8 cellular contexts compared by ENCODE assay signal in the genomic region with DNA sequence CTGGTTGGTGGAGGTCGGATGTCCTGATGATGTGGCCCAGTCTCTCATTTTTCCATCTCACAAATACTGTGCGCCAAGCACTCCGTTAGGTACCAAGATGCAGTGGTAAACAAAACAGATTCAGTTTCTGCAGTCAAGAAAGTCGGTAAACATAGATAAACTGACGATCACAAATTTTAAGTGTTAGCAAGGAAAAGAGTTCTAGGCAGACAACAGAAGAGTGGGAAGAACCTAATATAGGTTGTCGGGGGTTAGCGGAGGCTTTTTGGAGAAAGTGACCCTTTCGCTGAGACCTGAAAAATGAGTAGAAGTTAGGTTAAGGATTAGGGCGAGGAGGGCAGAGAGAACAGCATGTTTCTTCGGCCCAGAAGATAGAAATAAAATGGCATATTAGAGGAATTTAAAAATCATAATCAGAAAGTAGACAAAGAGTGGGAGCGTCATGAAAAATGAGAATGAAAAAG. TPM values are rescaled to one million over a fixed set of nuclear protein-coding genes. Genes with fewer than 3 reads are reported as not detected.
DNase-seq lines count a peak whose midpoint lies in the region; ATAC-seq and TF ChIP-seq lines count a peak whose summit lies in the region.

No MANE protein-coding gene starts in this region.

- peak overlapping the region; percentile 89 for H3K4me3 Mint-ChIP-seq in CD4-positive, alpha-beta T cell
- H3K4me3 Mint-ChIP-seq in endodermal cell, result peak overlapping the region; percentile 81

- H3K9ac ChIP-seq in OCI-LY1 (ENCODE audit: low read length) (peak overlapping the region; percentile 87), endodermal cell (ENCODE audit: extremely low read depth, low read length, poor library complexity, severe bottlenecking) (peak overlapping the region; percentile 91), neuronal stem cell (ENCODE audit: low read depth, low read length, poor library complexity) (peak overlapping the region; percentile 95)

- peaks cover 60% of the 10 kb centered on the region for H3K79me2 ChIP-seq in OCI-LY1 (ENCODE audit: insufficient read depth, low read length)

- H4K20me1 ChIP-seq in OCI-LY1 (ENCODE audit: insufficient read depth, low read length), result no peaks in the 10 kb centered on the region

- POLR2A ChIA-PET in CD4-positive, alpha-beta T cell (lab: Charles Lee), result interaction anchor here (1.3 to 2.2 kb wide), 4 partner anchors 9 to 436 kb away, joined by 3 to 23 read pairs (median 15); partner anchors contain the start of gene AKIRIN2

- peaks cover 70% of the 10 kb centered on the region for H3K4me1 Mint-ChIP-seq in CD4-positive, alpha-beta T cell (ENCODE audit: low read depth)
- peaks cover 38% of the 10 kb centered on the region for H3K4me1 Mint-ChIP-seq in endodermal cell

- H3K79me1 ChIP-seq in neuronal stem cell (ENCODE audit: low read depth, low read length), result peaks cover 2% of the 10 kb centered on the region

- no peak overlapping the region for H4K91ac ChIP-seq in neuronal stem cell (ENCODE audit: low read depth, low read length, poor library complexity)

- no peaks in the 10 kb centered on the region for H3K27me3 ChIP-seq in CD4-positive, alpha-beta T cell (ENCODE audit: control insufficient read depth, insufficient read depth, low read length)
- H3K27me3 ChIP-seq in OCI-LY1 (ENCODE audit: insufficient read depth, low read length) (no peaks in the 10 kb centered on the region), endodermal cell (ENCODE audit: control insufficient read depth, insufficient read depth, low read length, poor library complexity, severe bottlenecking) (no peaks in the 10 kb centered on the region), neuronal stem cell (ENCODE audit: control insufficient read depth in 3 of 3, insufficient read depth in 3 of 3, low read depth in 1 of 3, low read length in 3 of 3) (no peaks in the 10 kb centered on the region)

- H2AK5ac ChIP-seq in neuronal stem cell (ENCODE audit: low read depth, low read length), result no peak overlapping the region

- no peaks in the 10 kb centered on the region for H3F3A ChIP-seq in OCI-LY1 (ENCODE audit: insufficient read depth, low read length)

- DNase-seq in CD4-positive, alpha-beta T cell, result no peak
- DNase-seq in endodermal cell (no peak), neuronal stem cell (ENCODE audit: low spot score) (no peak), NCI-H1105 (lab: John Stamatoyannopoulos, UW) (no peak)
- no peak for DNase-seq in central memory CD4-positive, alpha-beta T cell
- no peak for DNase-seq in NK-92 treated with Interleukin-12 subunit alpha and Interleukin-12 subunit beta, amount 100 ng/mL, for 24 hours (lab: John Stamatoyannopoulos, UW)

- intact Hi-C loops in CD4-positive, alpha-beta T cell (cut with DNase I, micrococcal nuclease), result loop anchor here (1.0 to 10.0 kb wide), 5 partner anchors 110 to 196 kb away; partner anchors contain the start of genes SLC35A1 (in 2 of the 2) and AKIRIN2 (in 1 of the 2)

- no peak overlapping the region for H3K4ac ChIP-seq in neuronal stem cell (ENCODE audit: low read length)

- H3K23ac ChIP-seq in neuronal stem cell (ENCODE audit: low read depth, low read length, poor library complexity), result no peak overlapping the region

- H2BK120ac ChIP-seq in neuronal stem cell (ENCODE audit: low read depth, low read length), result no peak overlapping the region

- H2AFZ ChIP-seq in OCI-LY1 (ENCODE audit: low read length) (no peak overlapping the region; the same call in 1 of the 2 replicates), neuronal stem cell (ENCODE audit: low read length) (peak overlapping the region; percentile 94)

- no peak overlapping the region for H4K8ac ChIP-seq in neuronal stem cell (ENCODE audit: low read depth, low read length)

- H3K36me3 Mint-ChIP-seq in CD4-positive, alpha-beta T cell (ENCODE audit: low read depth), result peaks cover 46% of the 10 kb centered on the region
- peaks cover 37% of the 10 kb centered on the region for H3K36me3 Mint-ChIP-seq in endodermal cell (ENCODE audit: low read depth)

- H3K18ac ChIP-seq in neuronal stem cell (ENCODE audit: low read length), result no peak overlapping the region

- no peaks in the 10 kb centered on the region for H3K9me3 ChIP-seq in CD4-positive, alpha-beta T cell (ENCODE audit: control insufficient read depth, low read length)
- H3K9me3 ChIP-seq in OCI-LY1 (ENCODE audit: low read length) (no peaks in the 10 kb centered on the region), endodermal cell (ENCODE audit: control insufficient read depth, low read length) (no peaks in the 10 kb centered on the region), neuronal stem cell (replicated peaks in 1 of 2; ENCODE audit: control insufficient read depth in 2 of 2, insufficient read depth in 1 of 2, low read depth in 1 of 2, low read length in 2 of 2) (no peaks in the 10 kb centered on the region)

- H3K4me2 ChIP-seq in OCI-LY1 (ENCODE audit: low read length) (peak overlapping the region; percentile 86), neuronal stem cell (ENCODE audit: insufficient read depth, low read length, poor library complexity, severe bottlenecking) (peak overlapping the region; percentile 55)

- H3K9me2 ChIP-seq in OCI-LY1 (ENCODE audit: low read depth, low read length), result no peaks in the 10 kb centered on the region

- 1 to 2% methylated on average over 6 to 11 of the region's 11 CpGs for WGBS in endodermal cell (ENCODE audit: insufficient coverage in 1 of 2, insufficient read length in 1 of 2), 2 experiments
- no CpG with 5 or more reads among the region's 11 CpGs for WGBS in neuronal stem cell (ENCODE audit: extremely low coverage in 2 of 2, insufficient read length in 2 of 2, insufficient replicate concordance in 1 of 2), 2 donors

- H3K36me3 ChIP-seq in OCI-LY1 (ENCODE audit: insufficient read depth, low read length) (peaks cover 38% of the 10 kb centered on the region), endodermal cell (ENCODE audit: control insufficient read depth, insufficient read depth, low read length) (peaks cover 31% of the 10 kb centered on the region), neuronal stem cell (replicated peaks in 1 of 2; ENCODE audit: control insufficient read depth in 2 of 2, insufficient read depth in 2 of 2, low read length in 2 of 2) (peaks cover 0 to 53% of the 10 kb centered on the region in 2 donors)

- ATAC-seq in CD4-positive, alpha-beta T cell (ENCODE audit: poor library complexity), result no peak
- ATAC-seq in HG03342 (IDR thresholded peaks at IDR 0.05; ENCODE audit: unreplicated experiment), result no peak

- H3K4me1 ChIP-seq in OCI-LY1 (ENCODE audit: insufficient read depth, low read length, severe bottlenecking) (peaks cover 31% of the 10 kb centered on the region), endodermal cell (ENCODE audit: control insufficient read depth, insufficient read depth, low read length) (peaks cover 2% of the 10 kb centered on the region), neuronal stem cell (ENCODE audit: control insufficient read depth in 2 of 2, insufficient read depth in 1 of 2, low read depth in 1 of 2, low read length in 2 of 2) (peaks cover 0 to 6% of the 10 kb centered on the region in 2 donors)

- no peaks in the 10 kb centered on the region for H3K9me3 Mint-ChIP-seq in CD4-positive, alpha-beta T cell
- peaks cover 1% of the 10 kb centered on the region for H3K9me3 Mint-ChIP-seq in endodermal cell

- no peak for TF ChIP-seq CTCF in CD4-positive, alpha-beta T cell (IDR thresholded peaks at IDR 0.05)
- TF ChIP-seq CTCF in OCI-LY1 (IDR thresholded peaks at IDR 0.05; ENCODE audit: low read length) (no peak), endodermal cell (conservative IDR thresholded peaks at IDR 0.05) (no peak)

- no peaks in the 10 kb centered on the region for H3K27me3 Mint-ChIP-seq in CD4-positive, alpha-beta T cell
- no peaks in the 10 kb centered on the region for H3K27me3 Mint-ChIP-seq in endodermal cell (ENCODE audit: insufficient read depth)

- CTCF ChIA-PET in CD4-positive, alpha-beta T cell (lab: Charles Lee), result interaction anchor here (1.1 kb wide), 1 partner anchor 268 kb away, joined by 3 read pairs; the partner anchor contains the start of gene SMIM8

- H2BK5ac ChIP-seq in neuronal stem cell (ENCODE audit: low read length), result no peak overlapping the region

- H3K27ac ChIP-seq in CD4-positive, alpha-beta T cell (ENCODE audit: low read depth, low read length), result peak overlapping the region; percentile 76
- H3K27ac ChIP-seq in OCI-LY1 (ENCODE audit: low read depth, low read length, poor library complexity, severe bottlenecking), result peak overlapping the region; percentile 27
- H3K27ac ChIP-seq in endodermal cell (ENCODE audit: low read depth, low read length), result peak overlapping the region; percentile 73
- H3K27ac ChIP-seq in neuronal stem cell (replicated peaks; ENCODE audit: low read length), result no peak overlapping the region

- peak overlapping the region; percentile 87 for H3K27ac Mint-ChIP-seq in CD4-positive, alpha-beta T cell
- H3K27ac Mint-ChIP-seq in endodermal cell, result peak overlapping the region; percentile 93

- H2BK15ac ChIP-seq in neuronal stem cell (ENCODE audit: low read length), result no peak overlapping the region

- H3K14ac ChIP-seq in neuronal stem cell (ENCODE audit: low read length), result no peak overlapping the region

- no peak overlapping the region for H2BK12ac ChIP-seq in neuronal stem cell (ENCODE audit: low read length)

- peak overlapping the region; percentile 84 for H3K4me3 ChIP-seq in OCI-LY1 (ENCODE audit: low read depth, low read length, poor library complexity, severe bottlenecking)
- peak overlapping the region; percentile 91 for H3K4me3 ChIP-seq in endodermal cell (ENCODE audit: low read length)
- H3K4me3 ChIP-seq in neuronal stem cell (ENCODE audit: low read length in 2 of 2), result peak overlapping the region; percentile 89 to 97

RNA-seq across cellular contexts. Expression of gene ORC3, which starts 0.5 kb away (rescaled TPM):
- total RNA-seq in CD4-positive, alpha-beta T cell, result 10 to 100 TPM; 12.1 to 12.9 TPM
- 10 to 100 TPM; 48.3 to 62.4 TPM for total RNA-seq in endodermal cell
- 48.7 TPM for polyA plus RNA-seq in endodermal cell (2013, experiment 1 of 2)
- polyA plus RNA-seq in endodermal cell (2013, experiment 2 of 2), result 43.6 TPM
- 39.1 TPM for polyA plus RNA-seq in neuronal stem cell (2013, experiment 1 of 2)
- polyA plus RNA-seq in neuronal stem cell (2013, experiment 2 of 2), result 39.7 TPM

RNA-seq across cellular contexts. Expression of gene RARS2, which starts 0.7 kb away (rescaled TPM):
- 10 to 100 TPM; 21.9 to 22.4 TPM for total RNA-seq in CD4-positive, alpha-beta T cell
- total RNA-seq in endodermal cell, result 10 to 100 TPM; 49.7 to 57.0 TPM
- 50.6 TPM for polyA plus RNA-seq in endodermal cell (2013, experiment 1 of 2)
- polyA plus RNA-seq in endodermal cell (2013, experiment 2 of 2), result 50.1 TPM
- polyA plus RNA-seq in neuronal stem cell (2013, experiment 1 of 2), result 45.7 TPM
- polyA plus RNA-seq in neuronal stem cell (2013, experiment 2 of 2), result 45.4 TPM
